ENCODE assay signal across 17 cellular contexts in genomic region chr6:94511502-94512088, GRCh38.
"Had no signal": no experiment of that assay in that cellular context is flagged by ENCODE, and none has a peak within 500 bp of the region (broad histone marks: within the 10 kb centered on the region; RNA-seq: fewer than 3 reads in every experiment).

No MANE protein-coding gene starts in this region.

- H3K4me1 ChIP-seq: ascending aorta, pancreas, thyroid gland had no signal

- H3K4me3 Mint-ChIP-seq: central memory CD8-positive, alpha-beta T cell; naive B cell; T-helper 1 cell treated with Interleukin-12 subunit alpha and Interleukin-12 subunit beta and Interleukin-4 antibody, amounts not matched to agents 30 μg/mL and 1 μg/mL, for 36 hours had no signal

- H3K27me3 Mint-ChIP-seq: central memory CD8-positive, alpha-beta T cell; naive B cell had no signal

- ATAC-seq: mucosa of descending colon, pancreas had no signal

- H3K27ac Mint-ChIP-seq: naive B cell; T-helper 1 cell treated with Interleukin-12 subunit alpha and Interleukin-12 subunit beta and Interleukin-4 antibody, amounts not matched to agents 30 μg/mL and 1 μg/mL, for 36 hours had no signal

- H3K4me1 Mint-ChIP-seq: central memory CD8-positive, alpha-beta T cell; naive B cell had no signal

- H3K4me3 ChIP-seq: ascending aorta, coronary artery, mucosa of descending colon, pancreas, thyroid gland had no signal

- H3K27me3 ChIP-seq: ascending aorta, pancreas, thyroid gland had no signal

- H3K36me3 Mint-ChIP-seq: naive B cell had no signal

- H3K27ac ChIP-seq: ascending aorta, coronary artery, pancreas, thyroid gland had no signal

- FAIRE-seq: frontal cortex, pancreas, urothelium cell line had no signal

- DNase-seq: activated CD4-positive, alpha-beta T cell treated with anti-CD3 and anti-CD28 coated beads for 1 hour; activated CD4-positive, alpha-beta T cell treated with anti-CD3 and anti-CD28 coated beads, Interleukin-2, amount 50 U/mL, for 4 hours; activated naive CD4-positive, alpha-beta T cell; activated T-cell treated with anti-CD3 and anti-CD28 coated beads for 4 hours; kidney glomerular epithelial cell; mesenchymal stem cell; mucosa of descending colon; naive B cell; stimulated activated naive CD4-positive, alpha-beta T cell; thyroid gland had no signal

- H3K36me3 ChIP-seq: ascending aorta, pancreas, thyroid gland had no signal

- H3K9me3 ChIP-seq: ascending aorta, mucosa of descending colon, pancreas, thyroid gland had no signal
